8 cellular contexts compared by ENCODE assay signal in the genomic region with DNA sequence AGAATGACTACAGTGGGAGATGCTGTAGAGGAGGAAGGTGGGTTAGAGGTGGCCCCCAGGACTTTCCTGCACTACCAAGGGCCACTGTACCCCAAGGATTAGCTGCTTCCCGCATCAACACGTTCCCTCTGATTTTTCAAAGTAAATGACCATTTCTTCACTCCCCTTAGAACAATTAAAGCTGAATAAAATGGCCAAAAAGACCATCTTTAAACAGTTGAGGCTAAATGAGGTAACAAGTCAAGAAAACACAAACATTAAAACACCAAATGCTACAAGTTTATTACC. TPM values are rescaled to one million over a fixed set of nuclear protein-coding genes. Genes with fewer than 3 reads are reported as not detected.
DNase-seq lines count a peak whose midpoint lies in the region; ATAC-seq and TF ChIP-seq lines count a peak whose summit lies in the region.

No MANE protein-coding gene starts in this region.

- peak overlapping the region; percentile 99 for H3K27ac ChIP-seq in lower lobe of right lung

- H3K36me3 ChIP-seq in lower lobe of right lung = no peaks in the 10 kb centered on the region

- H3K4me1 ChIP-seq in lower lobe of right lung = peaks cover 37% of the 10 kb centered on the region

- H3K4me3 Mint-ChIP-seq in activated naive CD4-positive, alpha-beta T cell treated with anti-CD3 and anti-CD28 coated beads, Interleukin-2, amount 10 ng/mL, durations not matched to agents 7 days and 5 days = peak overlapping the region; percentile 96
- peak overlapping the region; percentile 96 for H3K4me3 Mint-ChIP-seq in type B pancreatic cell

- TF ChIP-seq CTCF in astrocyte of the spinal cord (IDR thresholded peaks at IDR 0.05; ENCODE audit: low read depth, low read length) = no peak
- no peak for TF ChIP-seq CTCF in lower lobe of right lung (IDR thresholded peaks at IDR 0.05)
- TF ChIP-seq CTCF in type B pancreatic cell (conservative IDR thresholded peaks at IDR 0.05) = no peak

- in situ Hi-C loops in astrocyte of the spinal cord (cut with HindIII; ENCODE audit: low sequenced_read_pairs) = no loop called here
- in situ Hi-C loops in KBM-7 (cut with MboI; ENCODE audit: low pct_unique_long_range_greater_than_20kb, low sequenced_read_pairs) = no loop called here

- peaks cover 8% of the 10 kb centered on the region for H3K27me3 Mint-ChIP-seq in activated naive CD4-positive, alpha-beta T cell treated with anti-CD3 and anti-CD28 coated beads, Interleukin-2, amount 10 ng/mL, durations not matched to agents 7 days and 5 days
- peaks cover 4% of the 10 kb centered on the region for H3K27me3 Mint-ChIP-seq in type B pancreatic cell

- intact Hi-C loops in lower lobe of right lung (cut with DNase I) = no loop called here

- H3K27me3 ChIP-seq in lower lobe of right lung (ENCODE audit: low read depth) = no peaks in the 10 kb centered on the region

- CTCF ChIA-PET in activated naive CD4-positive, alpha-beta T cell treated with anti-CD3 and anti-CD28 coated beads, Interleukin-2, amount 10 ng/mL, durations not matched to agents 7 days and 5 days (lab: Charles Lee) = interaction anchor here (0.5 to 4.2 kb wide), 7 partner anchors 61 to 362 kb away, joined by 3 to 16 read pairs (median 3); no protein-coding TSS in a partner anchor

- H3K4me1 Mint-ChIP-seq in activated naive CD4-positive, alpha-beta T cell treated with anti-CD3 and anti-CD28 coated beads, Interleukin-2, amount 10 ng/mL, durations not matched to agents 7 days and 5 days = peaks cover 88% of the 10 kb centered on the region
- H3K4me1 Mint-ChIP-seq in type B pancreatic cell (ENCODE audit: unreplicated experiment) = peaks cover 35% of the 10 kb centered on the region

- no peaks in the 10 kb centered on the region for H3K9me3 ChIP-seq in lower lobe of right lung

- peaks cover 29% of the 10 kb centered on the region for H3K36me3 Mint-ChIP-seq in activated naive CD4-positive, alpha-beta T cell treated with anti-CD3 and anti-CD28 coated beads, Interleukin-2, amount 10 ng/mL, durations not matched to agents 7 days and 5 days
- peaks cover 10% of the 10 kb centered on the region for H3K36me3 Mint-ChIP-seq in type B pancreatic cell

- no peak for ATAC-seq in lower lobe of right lung
- ATAC-seq in GM18498 (IDR thresholded peaks at IDR 0.05; ENCODE audit: unreplicated experiment) = no peak

- H3K4me3 ChIP-seq in astrocyte of the spinal cord (ENCODE audit: low read depth, low read length) (peak overlapping the region; percentile 75), lower lobe of right lung (peak overlapping the region; percentile 75)

- peak overlapping the region; percentile 98 for H3K27ac Mint-ChIP-seq in activated naive CD4-positive, alpha-beta T cell treated with anti-CD3 and anti-CD28 coated beads, Interleukin-2, amount 10 ng/mL, durations not matched to agents 7 days and 5 days
- peak overlapping the region; percentile 100 for H3K27ac Mint-ChIP-seq in type B pancreatic cell

- H3K9me3 Mint-ChIP-seq in activated naive CD4-positive, alpha-beta T cell treated with anti-CD3 and anti-CD28 coated beads, Interleukin-2, amount 10 ng/mL, durations not matched to agents 7 days and 5 days = no peaks in the 10 kb centered on the region
- H3K9me3 Mint-ChIP-seq in type B pancreatic cell = no peaks in the 10 kb centered on the region

- DNase-seq in activated naive CD4-positive, alpha-beta T cell treated with anti-CD3 and anti-CD28 coated beads, Interleukin-2, amount 10 ng/mL, durations not matched to agents 7 days and 5 days = no peak
- no peak for DNase-seq in activated naive CD4-positive, alpha-beta T cell treated with Interleukin-2 at 50 U/mL for 16 hours
- DNase-seq in astrocyte of the spinal cord (ENCODE audit: low read depth, low spot score) (no peak), lower lobe of right lung (no peak), type B pancreatic cell (ENCODE audit: extremely low spot score, unreplicated experiment) (no peak), KBM-7 (no peak), ecto neural progenitor cell (ENCODE audit: low spot score) (no peak)

RNA-seq across cellular contexts. Expression of a gene that starts 0.7 kb away (rescaled TPM):
- total RNA-seq in lower lobe of right lung (72.0 TPM), type B pancreatic cell (ENCODE audit: low replicate concordance) (52.7 and 54.9 TPM in 2 replicates)
